ENCODE assay signal across 1 cellular context in the genomic region with DNA sequence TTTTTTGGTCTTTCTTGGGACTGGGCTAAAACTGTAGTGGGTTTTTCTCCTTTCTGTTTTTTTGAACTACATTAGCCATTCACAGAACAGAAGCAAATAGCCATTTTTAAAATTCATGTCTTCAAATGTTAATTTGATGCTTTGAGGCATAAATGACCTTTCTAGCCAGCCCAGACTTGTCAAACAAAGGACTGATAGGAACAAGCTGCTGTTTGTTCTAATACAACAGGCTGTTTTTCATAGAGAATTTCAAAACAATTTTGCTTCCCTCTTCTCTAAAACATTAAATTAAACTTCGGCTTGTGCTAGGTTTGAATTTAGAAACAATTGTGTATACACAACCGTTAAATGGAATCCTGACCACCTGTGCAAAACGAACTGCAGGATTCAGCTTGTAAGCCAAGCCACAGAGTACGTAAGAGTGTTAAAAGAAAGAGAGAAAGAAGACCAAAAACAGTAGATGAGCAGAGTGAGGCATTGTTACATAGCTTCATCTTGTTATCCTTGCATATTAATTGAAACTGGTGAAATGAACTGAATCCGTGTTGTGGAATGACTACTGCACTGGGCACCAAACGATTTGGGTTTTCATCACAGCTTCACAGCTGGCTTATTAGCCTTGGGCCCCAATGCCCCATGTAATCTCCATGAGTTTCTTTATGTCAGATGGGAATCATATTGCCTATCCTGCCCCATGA.
TF ChIP-seq lines count a peak whose summit lies in the region.

No MANE protein-coding gene starts in this region.

TF ChIP-seq in H1, 55 proteins besides CTCF, POLR2A, EP300 and RAD21 (continued from another document):
- no peak for TF ChIP-seq BACH1 (IDR thresholded peaks at IDR 0.05; ENCODE audit: low read length)
- no peak for TF ChIP-seq MAFK (IDR thresholded peaks at IDR 0.05; ENCODE audit: low read depth, low read length)
- TF ChIP-seq CTBP2 (IDR thresholded peaks at IDR 0.05; ENCODE audit: borderline replicate concordance, insufficient read depth, insufficient read length, low read length): no peak
TF ChIP-seq in H1: peak in this region for 0.
